ENCODE assay signal across 11 cellular contexts in the genomic region with DNA sequence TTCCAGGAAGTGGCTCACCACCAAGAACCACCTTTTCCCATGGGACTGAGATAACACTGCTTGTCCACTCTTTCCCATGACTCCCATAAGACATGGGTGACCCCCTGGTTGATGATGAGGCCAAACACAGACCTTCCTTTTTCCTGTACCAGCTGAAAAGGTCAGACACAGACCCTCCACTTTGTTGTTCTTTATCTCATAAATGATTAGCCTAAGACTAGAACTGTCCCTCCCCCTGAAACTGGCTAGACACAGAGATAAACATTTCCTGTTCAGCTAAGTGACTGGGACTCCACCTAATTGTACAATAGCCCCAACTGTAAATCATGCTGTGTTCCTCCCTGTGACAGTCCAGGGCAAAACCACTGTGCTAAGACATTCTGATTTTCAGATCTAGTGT. TPM values are rescaled to one million over a fixed set of nuclear protein-coding genes. Genes with fewer than 3 reads are reported as not detected.
DNase-seq lines count a peak whose midpoint lies in the region; ATAC-seq and TF ChIP-seq lines count a peak whose summit lies in the region.
"Had no signal": no experiment of that assay in that cellular context is flagged by ENCODE, and none has a peak within 500 bp of the region (broad histone marks: within the 10 kb centered on the region; RNA-seq: fewer than 3 reads in every experiment).

No MANE protein-coding gene starts in this region.

- H2BK15ac ChIP-seq in mesendoderm (replicated peaks; ENCODE audit: low read depth) = no peak overlapping the region

- H3K4me1 ChIP-seq in HEK293 (ENCODE audit: control insufficient read depth, insufficient read depth, low read length) = peaks cover 9% of the 10 kb centered on the region
- no peaks in the 10 kb centered on the region for H3K4me1 ChIP-seq in mesendoderm (ENCODE audit: control insufficient read depth, low read depth, low read length)
- H3K4me1 ChIP-seq in gastrocnemius medialis = no peaks in the 10 kb centered on the region
- H3K4me1 ChIP-seq: testis had no signal

- peak; percentile 100 for ATAC-seq in GM18873 (IDR thresholded peaks at IDR 0.05; ENCODE audit: low FRiP score, unreplicated experiment)
- peak; percentile 86 for ATAC-seq in HG03521 (IDR thresholded peaks at IDR 0.05; ENCODE audit: unreplicated experiment)
- no peak for ATAC-seq in gastrocnemius medialis

- no peaks in the 10 kb centered on the region for H3K79me2 ChIP-seq in mesendoderm (ENCODE audit: control insufficient read depth, insufficient read depth, low read length)

- H3K4me2 ChIP-seq in mesendoderm (ENCODE audit: low read length) = no peak overlapping the region

- H2BK5ac ChIP-seq in mesendoderm (ENCODE audit: low read length) = no peak overlapping the region

- no peak overlapping the region for H3K56ac ChIP-seq in mesendoderm (ENCODE audit: low read length)

- TF ChIP-seq CTCF in HEK293 (tag by site-specific recombination; IDR thresholded peaks at IDR 0.05) (no peak), gastrocnemius medialis (IDR thresholded peaks at IDR 0.05 in 4 of 5, conservative IDR thresholded peaks at IDR 0.05 in 1 of 5) (no peak), MCF 10A (IDR thresholded peaks at IDR 0.05; ENCODE audit: unreplicated experiment) (no peak)

- no peak overlapping the region for H3K18ac ChIP-seq in mesendoderm (ENCODE audit: low read length)

- H3K27me3 Mint-ChIP-seq in MCF 10A (ENCODE audit: insufficient read depth, unreplicated experiment) = no peaks in the 10 kb centered on the region

- CTCF ChIA-PET in HEK293 (lab: Yijun Ruan, JAX) (no interaction called here), MCF 10A (lab: Yijun Ruan, JAX) (interaction anchor here (0.6 kb wide), 1 partner anchor 196 kb away, joined by 3 read pairs; no protein-coding TSS in a partner anchor)

- H2BK120ac ChIP-seq in mesendoderm (ENCODE audit: low read depth, low read length) = no peak overlapping the region

- H3K36me3 Mint-ChIP-seq in MCF 10A (ENCODE audit: insufficient read depth, unreplicated experiment) = no peaks in the 10 kb centered on the region
- H3K36me3 Mint-ChIP-seq: activated naive CD4-positive, alpha-beta T cell treated with anti-CD3 and anti-CD28 coated beads, Interleukin-2, amount 10 ng/mL, durations not matched to agents 7 days and 5 days had no signal

- in situ Hi-C loops in gastrocnemius medialis (cut with MboI; ENCODE audit: low sequenced_read_pairs in 4 of 4) = no loop called here

- H3K9ac ChIP-seq in mesendoderm (ENCODE audit: low read length) = no peak overlapping the region

- H3K23ac ChIP-seq in mesendoderm (ENCODE audit: low read length) = no peak overlapping the region

- no peak overlapping the region for H4K5ac ChIP-seq in mesendoderm (ENCODE audit: low read length)

- H3K4me3 ChIP-seq in HEK293 (ENCODE audit: low read depth, low read length) = no peak overlapping the region
- no peak overlapping the region for H3K4me3 ChIP-seq in mesendoderm (ENCODE audit: low read length)
- H3K4me3 ChIP-seq in gastrocnemius medialis = no peak overlapping the region
- H3K4me3 ChIP-seq: testis had no signal

- H3K27me3 ChIP-seq in mesendoderm (ENCODE audit: insufficient read depth, low read length, poor library complexity) = no peaks in the 10 kb centered on the region
- H3K27me3 ChIP-seq in gastrocnemius medialis = peaks cover 0 to 9% (median 0%) of the 10 kb centered on the region in 3 donors
- H3K27me3 ChIP-seq: testis had no signal

- POLR2A ChIA-PET in HEK293 (lab: Yijun Ruan, JAX) = no interaction called here
- POLR2A ChIA-PET in MCF 10A (lab: Yijun Ruan, JAX) = no interaction called here

- H3K9me3 Mint-ChIP-seq in MCF 10A (ENCODE audit: unreplicated experiment) = no peaks in the 10 kb centered on the region

- peaks cover 10% of the 10 kb centered on the region for H3K4me1 Mint-ChIP-seq in MCF 10A (ENCODE audit: insufficient read depth, unreplicated experiment)

- H3K27ac ChIP-seq in HEK293 (ENCODE audit: extremely low read depth, low read depth, low read length) (no peak overlapping the region), mesendoderm (ENCODE audit: low read depth, low read length) (no peak overlapping the region), caudate nucleus (ENCODE audit: low read depth, low read length) (no peak overlapping the region), gastrocnemius medialis (no peak overlapping the region)
- H3K27ac ChIP-seq: epithelial cell of prostate, testis had no signal

- H3K36me3 ChIP-seq in HEK293 (ENCODE audit: control insufficient read depth in 2 of 2, insufficient read depth in 1 of 2, low read length in 2 of 2) = no peaks in the 10 kb centered on the region
- no peaks in the 10 kb centered on the region for H3K36me3 ChIP-seq in mesendoderm (ENCODE audit: control insufficient read depth, insufficient read depth, low read length)
- H3K36me3 ChIP-seq in gastrocnemius medialis = no peaks in the 10 kb centered on the region

- intact Hi-C loops in gastrocnemius medialis (cut with DNase I; ENCODE audit: low total_unique reads) = no loop called here
- intact Hi-C loops in MCF 10A (cut with micrococcal nuclease) = no loop called here

- no peak for TF ChIP-seq POLR2A in gastrocnemius medialis (IDR thresholded peaks at IDR 0.05)

- no peaks in the 10 kb centered on the region for H3K79me1 ChIP-seq in mesendoderm (ENCODE audit: low read length)

- no peak overlapping the region for H3K4me3 Mint-ChIP-seq in MCF 10A (ENCODE audit: unreplicated experiment)
- H3K4me3 Mint-ChIP-seq: activated naive CD4-positive, alpha-beta T cell treated with anti-CD3 and anti-CD28 coated beads, Interleukin-2, amount 10 ng/mL, durations not matched to agents 7 days and 5 days had no signal

- BruUV-seq in MCF 10A (replicated peaks; lab: Mats Ljungman, UMichigan) = no TSS peak

- H3K27ac Mint-ChIP-seq in MCF 10A (ENCODE audit: low read depth, unreplicated experiment) = no peak overlapping the region
- H3K27ac Mint-ChIP-seq: activated naive CD4-positive, alpha-beta T cell treated with anti-CD3 and anti-CD28 coated beads, Interleukin-2, amount 10 ng/mL, durations not matched to agents 7 days and 5 days had no signal

- H2AK5ac ChIP-seq in mesendoderm (ENCODE audit: low read length) = no peak overlapping the region

- H4K8ac ChIP-seq in mesendoderm (ENCODE audit: low read depth, low read length) = no peak overlapping the region

- DNase-seq in mesendoderm (peak; percentile 7), GM03348 (ENCODE audit: low spot score) (no peak), caudate nucleus (lab: John Stamatoyannopoulos, UW) (no peak), gastrocnemius medialis (no peak), MCF 10A (ENCODE audit: unreplicated experiment) (no peak)
- DNase-seq: activated naive CD4-positive, alpha-beta T cell treated with anti-CD3 and anti-CD28 coated beads, Interleukin-2, amount 10 ng/mL, durations not matched to agents 7 days and 5 days; testis had no signal

- H3K4ac ChIP-seq in mesendoderm (ENCODE audit: low read depth, low read length) = no peak overlapping the region

- H3K9me3 ChIP-seq in HEK293 (ENCODE audit: control insufficient read depth, insufficient read depth, low read depth, low read length) (no peaks in the 10 kb centered on the region), gastrocnemius medialis (no peaks in the 10 kb centered on the region)
- H3K9me3 ChIP-seq: testis had no signal

TF ChIP-seq in HEK293, 187 proteins besides CTCF, POLR2A, EP300 and RAD21:
- TF ChIP-seq TRIM28 (IDR thresholded peaks at IDR 0.05; ENCODE audit: borderline replicate concordance, low read length) (peak; percentile 87), MEIS1 (CRISPR knock-in tag; IDR thresholded peaks at IDR 0.05; ENCODE audit: borderline replicate concordance) (peak; percentile 94), ZNF548 (tag by site-specific recombination; IDR thresholded peaks at IDR 0.05) (no peak)

RNA-seq across cellular contexts. Expression of a gene that starts 8.2 kb away (rescaled TPM):
- 3.5 TPM for polyA plus RNA-seq in mesendoderm (2013, experiment 1 of 2)
- polyA plus RNA-seq in mesendoderm (2013, experiment 2 of 2) = 3.7 TPM
- total RNA-seq in gastrocnemius medialis (not detected), MCF 10A (2022) (not detected in 2 replicates)

Comparison
In these comparisons a context has a peak if more than half of its experiments do, and no peak if none do; other contexts are left out.
1. ATAC-seq: peak in GM18873 (single experiment) and HG03521 (single experiment); none in gastrocnemius medialis (0 of 2).